Comparison of ENCODE assay signal across 8 cellular contexts in the genomic region with DNA sequence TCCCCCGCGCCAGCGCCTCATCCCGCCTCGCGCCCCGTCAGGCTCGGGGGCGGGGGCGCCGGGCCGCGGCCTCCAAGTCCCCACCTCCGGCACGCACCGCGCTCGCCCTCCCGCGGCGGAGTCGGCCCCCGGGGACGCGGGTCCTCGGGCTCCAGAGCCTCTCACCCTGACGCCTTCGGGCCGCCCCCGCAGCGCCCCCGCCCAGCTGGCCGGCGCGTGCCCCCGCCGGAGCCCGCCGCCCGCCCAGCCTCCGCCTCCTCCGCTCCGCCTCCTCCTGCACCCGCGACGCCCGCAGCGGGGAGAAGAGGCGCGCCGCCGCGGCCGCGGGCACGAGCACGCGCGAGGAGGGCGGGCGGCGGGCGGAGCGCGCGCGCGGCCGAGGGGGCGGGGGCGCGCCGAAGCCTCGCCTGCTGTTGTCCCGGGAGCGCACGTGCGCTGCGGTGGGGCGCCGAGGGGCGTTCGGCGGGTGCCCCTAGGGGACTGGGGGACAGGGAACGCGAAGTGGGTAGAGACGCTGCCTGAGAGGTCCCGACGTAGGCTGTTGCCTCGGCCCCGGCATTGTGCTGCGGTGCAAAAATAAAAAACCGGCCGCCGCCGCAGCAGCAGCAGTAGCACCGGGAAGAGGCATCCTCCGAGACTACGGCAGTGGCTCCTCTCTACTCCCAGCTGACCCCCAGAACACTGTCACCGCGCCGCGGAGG.
DNase-seq lines count a peak whose midpoint lies in the region; ATAC-seq lines count a peak whose summit lies in the region.

No MANE protein-coding gene starts in this region.

- ATAC-seq in GM18502 (IDR thresholded peaks at IDR 0.05; ENCODE audit: poor library complexity, unreplicated experiment): peak; percentile 76
- ATAC-seq in HG03175 (IDR thresholded peaks at IDR 0.05; ENCODE audit: unreplicated experiment): peak; percentile 71
- no peak for ATAC-seq in HG02571 (IDR thresholded peaks at IDR 0.05; ENCODE audit: unreplicated experiment)

- DNase-seq in NCI-H510A treated with DMSO at 0.1 percent for 48 hours (lab: John Stamatoyannopoulos, UW) (peak; percentile 96), activated T-cell treated with anti-CD3 and anti-CD28 coated beads for 1 hour (ENCODE audit: low read depth) (peak; percentile 64), epidermal melanocyte (ENCODE audit: insufficient read length, low spot score) (peak; percentile 73), middle frontal gyrus (ENCODE audit: extremely low spot score, low spot score) (peak; percentile 80)
- DNase-seq in stimulated activated CD8-positive, alpha-beta memory T cell treated with anti-CD3 and anti-CD28 coated beads, Interleukin-15, amount 100 ng/mL, for 48 hours (ENCODE audit: low read depth in 2 of 2): peak; percentile 38 to 40

Comparison
In these comparisons a context has a peak if more than half of its experiments do, and no peak if none do; other contexts are left out.
1. DNase-seq: peak in every context shown above with its lines; median percentile 96 in NCI-H510A treated with DMSO at 0.1 percent for 48 hours; 80 in middle frontal gyrus; 73 in epidermal melanocyte; 64 in activated T-cell treated with anti-CD3 and anti-CD28 coated beads for 1 hour; 39 in stimulated activated CD8-positive, alpha-beta memory T cell treated with anti-CD3 and anti-CD28 coated beads, Interleukin-15, amount 100 ng/mL, for 48 hours.